Comparison of ENCODE assay signal across 10 cellular contexts in genomic region chr7:27099224-27099838, GRCh38. TPM values are rescaled to one million over a fixed set of nuclear protein-coding genes. Genes with fewer than 3 reads are reported as not detected.
DNase-seq lines count a peak whose midpoint lies in the region; ATAC-seq, FAIRE-seq and TF ChIP-seq lines count a peak whose summit lies in the region.
"Had no signal": no experiment of that assay in that cellular context is flagged by ENCODE, and none has a peak within 500 bp of the region (broad histone marks: within the 10 kb centered on the region; RNA-seq: fewer than 3 reads in every experiment).

No MANE protein-coding gene starts in this region.

- TF ChIP-seq CTCF in astrocyte of the spinal cord (IDR thresholded peaks at IDR 0.05; ENCODE audit: low read depth, low read length) (no peak), kidney (IDR thresholded peaks at IDR 0.05; ENCODE audit: borderline replicate concordance, extremely low read depth, insufficient read depth) (no peak), tibial artery (IDR thresholded peaks at IDR 0.05) (no peak)
- TF ChIP-seq CTCF in CD8-positive, alpha-beta T cell (IDR thresholded peaks at IDR 0.05), result no peak

- H3K4me3 ChIP-seq in astrocyte of the spinal cord (ENCODE audit: low read depth, low read length), result peak overlapping the region; percentile 93
- peak overlapping the region; percentile 61 to 81 for H3K4me3 ChIP-seq in kidney (ENCODE audit: low read length in 2 of 2)
- H3K4me3 ChIP-seq in tibial artery, result peak overlapping the region; percentile 80 to 83
- no peak overlapping the region for H3K4me3 ChIP-seq in CD8-positive, alpha-beta T cell (ENCODE audit: low read depth, low read length)

- peak overlapping the region in 1 of 2 donors; percentile 96 for H3K9ac ChIP-seq in kidney (ENCODE audit: low read length in 2 of 2)

- H3K27ac Mint-ChIP-seq in activated CD8-positive, alpha-beta memory T cell treated with anti-CD3 and anti-CD28 coated beads, Interleukin-2, amount 10 ng/mL, durations not matched to agents 7 days and 5 days, result no peak overlapping the region
- H3K27ac Mint-ChIP-seq in CD8-positive, alpha-beta T cell, result no peak overlapping the region
- H3K27ac Mint-ChIP-seq: activated naive CD4-positive, alpha-beta T cell treated with anti-CD3 and anti-CD28 coated beads, Interleukin-2, amount 50 U/mL, for 72 hours had no signal

- H3K4me3 Mint-ChIP-seq in activated CD8-positive, alpha-beta memory T cell treated with anti-CD3 and anti-CD28 coated beads, Interleukin-2, amount 10 ng/mL, durations not matched to agents 7 days and 5 days, result no peak overlapping the region
- H3K4me3 Mint-ChIP-seq in CD8-positive, alpha-beta T cell, result no peak overlapping the region

- H3K36me3 ChIP-seq in kidney (ENCODE audit: control insufficient read depth in 1 of 2, insufficient read depth in 2 of 2, low read length in 2 of 2), result no peaks in the 10 kb centered on the region
- H3K36me3 ChIP-seq in tibial artery, result no peaks in the 10 kb centered on the region
- no peaks in the 10 kb centered on the region for H3K36me3 ChIP-seq in CD8-positive, alpha-beta T cell (ENCODE audit: insufficient read depth, low read length)

- DNase-seq in astrocyte of the spinal cord (ENCODE audit: low read depth, low spot score), result peak; percentile 76
- DNase-seq in kidney, result no peak
- DNase-seq in tibial artery, result no peak
- DNase-seq in activated CD8-positive, alpha-beta memory T cell treated with anti-CD3 and anti-CD28 coated beads, Interleukin-2, amount 10 ng/mL, durations not matched to agents 7 days and 5 days, result no peak
- DNase-seq in CD8-positive, alpha-beta T cell, result no peak
- DNase-seq: MM.1S, occipital lobe had no signal

- H3K27me3 ChIP-seq in tibial artery, result no peaks in the 10 kb centered on the region
- H3K27me3 ChIP-seq in CD8-positive, alpha-beta T cell (ENCODE audit: insufficient read depth, low read length), result peaks cover 34% of the 10 kb centered on the region

- no peak for FAIRE-seq in kidney (lab: Jason Lieb, UNC)

- H3K27me3 Mint-ChIP-seq in activated CD8-positive, alpha-beta memory T cell treated with anti-CD3 and anti-CD28 coated beads, Interleukin-2, amount 10 ng/mL, durations not matched to agents 7 days and 5 days, result peaks cover 85% of the 10 kb centered on the region
- H3K27me3 Mint-ChIP-seq in CD8-positive, alpha-beta T cell (ENCODE audit: low read depth), result peaks cover 58% of the 10 kb centered on the region

- no peak for ATAC-seq in activated CD8-positive, alpha-beta memory T cell treated with anti-CD3 and anti-CD28 coated beads, Interleukin-2, amount 10 ng/mL, durations not matched to agents 7 days and 5 days
- ATAC-seq in CD8-positive, alpha-beta T cell, result no peak
- ATAC-seq in HG02884 (IDR thresholded peaks at IDR 0.05; ENCODE audit: unreplicated experiment), result no peak
- ATAC-seq: activated naive CD4-positive, alpha-beta T cell treated with anti-CD3 and anti-CD28 coated beads, Interleukin-2, amount 50 U/mL, for 72 hours had no signal

- POLR2A ChIA-PET in CD8-positive, alpha-beta T cell (lab: Charles Lee), result no interaction called here

- H3K27ac ChIP-seq in kidney (ENCODE audit: low read depth in 2 of 2, low read length in 2 of 2) (peak overlapping the region; percentile 93 to 95), tibial artery (peak overlapping the region; percentile 43 to 54)
- H3K27ac ChIP-seq in CD8-positive, alpha-beta T cell (ENCODE audit: low read depth, low read length), result no peak overlapping the region
- H3K27ac ChIP-seq: VCaP had no signal

- no peaks in the 10 kb centered on the region for H3K9me3 Mint-ChIP-seq in activated CD8-positive, alpha-beta memory T cell treated with anti-CD3 and anti-CD28 coated beads, Interleukin-2, amount 10 ng/mL, durations not matched to agents 7 days and 5 days (ENCODE audit: low read depth)
- no peaks in the 10 kb centered on the region for H3K9me3 Mint-ChIP-seq in CD8-positive, alpha-beta T cell
- H3K9me3 Mint-ChIP-seq: activated naive CD4-positive, alpha-beta T cell treated with anti-CD3 and anti-CD28 coated beads, Interleukin-2, amount 50 U/mL, for 72 hours had no signal

- intact Hi-C loops in kidney (cut with DNase I), result no loop called here
- intact Hi-C loops in tibial artery (cut with DNase I; ENCODE audit: low total_unique reads), result loop anchor here (5.0 to 10.0 kb wide), 2 partner anchors 43 to 1235 kb away; partner anchors contain the start of gene HOXA5
- intact Hi-C loops in CD8-positive, alpha-beta T cell (cut with DNase I, micrococcal nuclease), result loop anchor here (5.0 to 10.0 kb wide), 6 partner anchors 53 to 897 kb away; partner anchors contain the start of genes SKAP2 (in 2 of the 2), TAX1BP1 (in 2 of the 2), CBX3 (in 1 of the 2) and HNRNPA2B1 (in 1 of the 2)

- H3K4me1 ChIP-seq in kidney (ENCODE audit: control insufficient read depth in 1 of 2, insufficient read depth in 1 of 2, low read depth in 1 of 2, low read length in 2 of 2) (peaks cover 0 to 16% of the 10 kb centered on the region in 2 donors), tibial artery (peaks cover 0 to 25% (median 19%) of the 10 kb centered on the region in 4 donors)
- H3K4me1 ChIP-seq in CD8-positive, alpha-beta T cell (ENCODE audit: insufficient read depth, low read length), result peaks cover 31% of the 10 kb centered on the region

- CTCF ChIA-PET in activated CD8-positive, alpha-beta memory T cell treated with anti-CD3 and anti-CD28 coated beads, Interleukin-2, amount 10 ng/mL, durations not matched to agents 7 days and 5 days (lab: Charles Lee), result interaction anchor here (1.3 to 1.4 kb wide), 2 partner anchors 19 to 35 kb away, joined by 3 read pairs; no protein-coding TSS in a partner anchor
- CTCF ChIA-PET in CD8-positive, alpha-beta T cell (lab: Charles Lee), result interaction anchor here (0.9 kb wide), 1 partner anchor 51 kb away, joined by 3 read pairs; no protein-coding TSS in a partner anchor

- H3K9me3 ChIP-seq in kidney (ENCODE audit: control insufficient read depth in 1 of 2, low read length in 2 of 2), result no peaks in the 10 kb centered on the region
- H3K9me3 ChIP-seq in tibial artery, result no peaks in the 10 kb centered on the region
- no peaks in the 10 kb centered on the region for H3K9me3 ChIP-seq in CD8-positive, alpha-beta T cell (ENCODE audit: low read length)

- H3K4me1 Mint-ChIP-seq in activated CD8-positive, alpha-beta memory T cell treated with anti-CD3 and anti-CD28 coated beads, Interleukin-2, amount 10 ng/mL, durations not matched to agents 7 days and 5 days, result peaks cover 23% of the 10 kb centered on the region
- peaks cover 49% of the 10 kb centered on the region for H3K4me1 Mint-ChIP-seq in CD8-positive, alpha-beta T cell (ENCODE audit: low read depth)

- in situ Hi-C loops in astrocyte of the spinal cord (cut with HindIII; ENCODE audit: low sequenced_read_pairs), result no loop called here

- H3K36me3 Mint-ChIP-seq in activated CD8-positive, alpha-beta memory T cell treated with anti-CD3 and anti-CD28 coated beads, Interleukin-2, amount 10 ng/mL, durations not matched to agents 7 days and 5 days, result peaks cover 8% of the 10 kb centered on the region
- H3K36me3 Mint-ChIP-seq in CD8-positive, alpha-beta T cell, result peaks cover 20% of the 10 kb centered on the region

RNA-seq across cellular contexts. Expression of gene HOXA2, which starts 3.2 kb away (rescaled TPM):
- total RNA-seq in kidney, result 2.9 TPM
- polyA plus RNA-seq in kidney (ENCODE audit: insufficient read depth, low read depth, low replicate concordance), result 1.3 TPM
- not detected for total RNA-seq in activated CD8-positive, alpha-beta memory T cell treated with anti-CD3 and anti-CD28 coated beads, Interleukin-2, amount 10 ng/mL, durations not matched to agents 7 days and 5 days
- not detected for total RNA-seq in CD8-positive, alpha-beta T cell
- total RNA-seq: activated naive CD4-positive, alpha-beta T cell treated with anti-CD3 and anti-CD28 coated beads, Interleukin-2, amount 50 U/mL, for 72 hours; occipital lobe had no signal

RNA-seq across cellular contexts. Expression of gene HOXA1, which starts 3.5 kb away (rescaled TPM):
- 2.4 TPM for total RNA-seq in kidney
- polyA plus RNA-seq in kidney (ENCODE audit: insufficient read depth, low read depth, low replicate concordance), result 1.1 TPM
- under 1 TPM; 0.28 to 0.76 TPM for total RNA-seq in activated CD8-positive, alpha-beta memory T cell treated with anti-CD3 and anti-CD28 coated beads, Interleukin-2, amount 10 ng/mL, durations not matched to agents 7 days and 5 days
- total RNA-seq in CD8-positive, alpha-beta T cell, result under 1 TPM; 0.79 to 0.83 TPM
- total RNA-seq: occipital lobe had no signal

RNA-seq across cellular contexts. Expression of gene HOXA4, which starts 31.2 kb away (rescaled TPM):
- total RNA-seq in kidney, result 11.2 TPM
- 13.0 TPM for polyA plus RNA-seq in kidney (ENCODE audit: insufficient read depth, low read depth, low replicate concordance)
- not detected for total RNA-seq in activated CD8-positive, alpha-beta memory T cell treated with anti-CD3 and anti-CD28 coated beads, Interleukin-2, amount 10 ng/mL, durations not matched to agents 7 days and 5 days
- under 1 TPM in 1 of 2 experiments, not detected in 1; 0.36 TPM for total RNA-seq in CD8-positive, alpha-beta T cell
- total RNA-seq: occipital lobe had no signal

RNA-seq across cellular contexts. Expression of gene HOXA5, which starts 44.1 kb away (rescaled TPM):
- total RNA-seq in kidney, result 38.0 TPM
- polyA plus RNA-seq in kidney (ENCODE audit: insufficient read depth, low read depth, low replicate concordance), result 19.4 TPM
- not detected for total RNA-seq in activated CD8-positive, alpha-beta memory T cell treated with anti-CD3 and anti-CD28 coated beads, Interleukin-2, amount 10 ng/mL, durations not matched to agents 7 days and 5 days
- total RNA-seq in CD8-positive, alpha-beta T cell, result under 1 TPM; 0.28 to 0.81 TPM
- total RNA-seq: activated naive CD4-positive, alpha-beta T cell treated with anti-CD3 and anti-CD28 coated beads, Interleukin-2, amount 50 U/mL, for 72 hours; occipital lobe had no signal

RNA-seq across cellular contexts. Expression of gene HOXA6, which starts 48.2 kb away (rescaled TPM):
- 22.0 TPM for total RNA-seq in kidney
- 1.1 TPM for polyA plus RNA-seq in kidney (ENCODE audit: insufficient read depth, low read depth, low replicate concordance)
- total RNA-seq in activated CD8-positive, alpha-beta memory T cell treated with anti-CD3 and anti-CD28 coated beads, Interleukin-2, amount 10 ng/mL, durations not matched to agents 7 days and 5 days, result not detected
- not detected for total RNA-seq in CD8-positive, alpha-beta T cell
- total RNA-seq: occipital lobe had no signal
